23 cellular contexts compared by ENCODE assay signal in genomic region chr1:81606656-81607055, GRCh38.
"Had no signal": no experiment of that assay in that cellular context is flagged by ENCODE, and none has a peak within 500 bp of the region (broad histone marks: within the 10 kb centered on the region; RNA-seq: fewer than 3 reads in every experiment).

No MANE protein-coding gene starts in this region.

- H3K4me3 Mint-ChIP-seq: dendritic cell treated with granulocyte-macrophage colony-stimulating factor and Interleukin-4, amounts not matched to agents 40 ng/mL and 50 ng/mL, for 4 days; naive thymus-derived CD8-positive, alpha-beta T cell; nephron progenitor cell; stimulated activated effector memory CD8-positive, alpha-beta T cell treated with anti-CD3 and anti-CD28 coated beads, Interleukin-12 subunit alpha, Interleukin-12 subunit beta, amount 100 ng/mL, for 72 hours had no signal

- H3K27me3 ChIP-seq: colonic mucosa, esophagus muscularis mucosa, gastrocnemius medialis, left lung, sigmoid colon, stomach, thyroid gland had no signal

- H3K36me3 ChIP-seq: colonic mucosa, esophagus muscularis mucosa, gastrocnemius medialis, left lung, prostate gland, sigmoid colon, stomach, thyroid gland had no signal

- ATAC-seq: gastrocnemius medialis; left cardiac atrium; left lung; naive thymus-derived CD8-positive, alpha-beta T cell; right cardiac atrium; stimulated activated effector memory CD8-positive, alpha-beta T cell treated with anti-CD3 and anti-CD28 coated beads, Interleukin-12 subunit alpha, Interleukin-12 subunit beta, amount 100 ng/mL, for 72 hours had no signal

- DNase-seq: colonic mucosa; effector CD8-positive, alpha-beta T cell; gastrocnemius medialis; head of caudate nucleus; left cardiac atrium; left lung; mesendoderm; midbrain; naive thymus-derived CD8-positive, alpha-beta T cell; nephron progenitor cell; nucleus accumbens; right cardiac atrium; sigmoid colon; stimulated activated CD4-positive, alpha-beta T cell treated with anti-CD3 and anti-CD28 coated beads, Interleukin-2, amount 100 ng/mL, for 24 hours; stimulated activated CD4-positive, alpha-beta T cell treated with anti-CD3 and anti-CD28 coated beads, Interleukin-4, amount 100 ng/mL, for 24 hours; stimulated activated naive CD4-positive, alpha-beta T cell treated with Interleukin-2 at 50 U/mL for 16 hours; stomach; thyroid gland; trophoblast cell had no signal

- H3K4me1 ChIP-seq: colonic mucosa, esophagus muscularis mucosa, gastrocnemius medialis, left lung, prostate gland, sigmoid colon, stomach, thyroid gland had no signal

- H3K27ac ChIP-seq: colonic mucosa, esophagus muscularis mucosa, gastrocnemius medialis, left lung, prostate gland, sigmoid colon, stomach, thyroid gland had no signal

- H3K27me3 Mint-ChIP-seq: dendritic cell treated with granulocyte-macrophage colony-stimulating factor and Interleukin-4, amounts not matched to agents 40 ng/mL and 50 ng/mL, for 4 days; naive thymus-derived CD8-positive, alpha-beta T cell had no signal

- H3K4me1 Mint-ChIP-seq: naive thymus-derived CD8-positive, alpha-beta T cell; stimulated activated effector memory CD8-positive, alpha-beta T cell treated with anti-CD3 and anti-CD28 coated beads, Interleukin-12 subunit alpha, Interleukin-12 subunit beta, amount 100 ng/mL, for 72 hours had no signal

- H3K36me3 Mint-ChIP-seq: naive thymus-derived CD8-positive, alpha-beta T cell; stimulated activated effector memory CD8-positive, alpha-beta T cell treated with anti-CD3 and anti-CD28 coated beads, Interleukin-12 subunit alpha, Interleukin-12 subunit beta, amount 100 ng/mL, for 72 hours had no signal

- H3K9me3 ChIP-seq: colonic mucosa, esophagus muscularis mucosa, gastrocnemius medialis, left lung, prostate gland, stomach, thyroid gland had no signal

- H3K27ac Mint-ChIP-seq: dendritic cell treated with granulocyte-macrophage colony-stimulating factor and Interleukin-4, amounts not matched to agents 40 ng/mL and 50 ng/mL, for 4 days; naive thymus-derived CD8-positive, alpha-beta T cell; nephron progenitor cell; stimulated activated effector memory CD8-positive, alpha-beta T cell treated with anti-CD3 and anti-CD28 coated beads, Interleukin-12 subunit alpha, Interleukin-12 subunit beta, amount 100 ng/mL, for 72 hours had no signal

- H3K4me3 ChIP-seq: colonic mucosa, esophagus muscularis mucosa, gastrocnemius medialis, left lung, prostate gland, sigmoid colon, stomach, thyroid gland had no signal
